In the genomic region with DNA sequence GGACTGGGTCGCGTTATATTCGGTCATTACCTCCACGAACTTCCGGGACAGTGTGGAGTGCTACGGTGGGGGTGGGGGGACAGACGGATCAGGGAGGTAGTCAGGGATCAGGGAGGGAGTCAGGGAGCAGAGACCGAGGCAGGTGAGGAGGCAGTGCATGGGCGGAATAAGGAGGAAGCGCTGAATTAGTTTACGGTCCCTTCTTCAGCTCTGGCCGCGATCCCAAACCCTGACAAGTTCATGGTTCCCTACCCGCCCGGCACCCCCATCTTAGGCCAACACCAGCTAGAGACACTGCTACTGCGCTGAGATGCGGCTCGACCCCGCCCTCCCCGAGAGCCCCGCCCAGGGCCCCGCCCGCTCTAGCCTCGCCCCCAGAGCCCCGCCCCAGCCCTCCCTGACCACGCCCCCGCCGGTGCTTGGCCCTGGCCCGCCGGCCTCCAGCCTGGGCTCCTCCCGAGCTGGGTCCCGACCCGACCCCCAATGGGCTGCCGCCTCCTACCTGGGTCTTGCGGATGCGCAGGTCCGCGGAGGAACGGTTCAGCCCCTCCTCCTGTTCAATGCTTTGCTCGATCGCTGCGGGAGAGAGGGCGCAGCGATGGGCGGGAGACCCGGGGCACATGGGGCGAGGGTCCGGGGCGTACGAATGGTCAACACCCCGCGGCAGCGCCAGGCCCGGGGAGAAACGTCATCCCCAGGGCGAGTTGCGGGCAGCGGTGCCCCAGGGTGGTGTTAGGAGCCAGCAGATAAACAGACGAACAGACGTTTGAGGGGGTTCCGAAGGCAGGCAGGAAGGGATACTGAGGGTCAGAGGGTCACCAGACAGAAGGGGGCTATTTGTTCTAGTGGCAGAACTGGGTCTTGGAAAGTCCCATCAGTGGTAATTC, we compare ENCODE assay signal across 8 cellular contexts. TPM values are rescaled to one million over a fixed set of nuclear protein-coding genes. Genes with fewer than 3 reads are reported as not detected.
A peak's percentile ranks its signal among the peaks of the same experiment; 100 is the strongest.
DNase-seq lines count a peak whose midpoint lies in the region; ATAC-seq, FAIRE-seq and TF ChIP-seq lines count a peak whose summit lies in the region.

No MANE protein-coding gene starts in this region.

- H3K27me3 ChIP-seq in AG04450 (ENCODE audit: control insufficient read depth, insufficient read depth, low read length) (no peaks in the 10 kb centered on the region), pancreas (no peaks in the 10 kb centered on the region), tibial artery (no peaks in the 10 kb centered on the region)

- H3K36me3 ChIP-seq in pancreas (no peaks in the 10 kb centered on the region), tibial artery (no peaks in the 10 kb centered on the region)

- H3K27ac ChIP-seq in AG04450 (ENCODE audit: low read depth, low read length) (peak overlapping the region; percentile 99), pancreas (peak overlapping the region in 2 of 4 donors; percentile 60 to 63), tibial artery (peak overlapping the region; percentile 71 to 79)

- POLR2A ChIA-PET in AG04450 (lab: Yijun Ruan, JAX) = interaction anchor here (0.5 to 1.0 kb wide), 3 partner anchors 77 to 145 kb away, joined by 3 to 4 read pairs (median 3); partner anchors contain the start of genes ZNF646 and ZNF668

- WGBS in pancreas, 2 donors = 4 to 6% methylated on average over 54 to 61 of the region's 61 CpGs

- no peak for FAIRE-seq in pancreas (lab: Jason Lieb, UNC)

- H3K4me1 ChIP-seq in pancreas = peaks cover 3 to 4% (median 3%) of the 10 kb centered on the region in 3 donors
- H3K4me1 ChIP-seq in tibial artery = peaks cover 0 to 27% (median 17%) of the 10 kb centered on the region in 4 donors

- no peaks in the 10 kb centered on the region for H3K9me3 ChIP-seq in AG04450 (ENCODE audit: control insufficient read depth, insufficient read depth, low read length)
- H3K9me3 ChIP-seq in pancreas = no peaks in the 10 kb centered on the region
- no peaks in the 10 kb centered on the region for H3K9me3 ChIP-seq in tibial artery

- DNase-seq in AG04450 (ENCODE audit: low read depth, low spot score) = no peak
- peak; percentile 87 for DNase-seq in RPMI8226
- DNase-seq in activated gamma-delta T cell (lab: John Stamatoyannopoulos, UW) = peak; percentile 66
- DNase-seq in germinal center (ENCODE audit: low spot score) = peak; percentile 99
- DNase-seq in pancreas = peak; percentile 75 to 95 (median 86)
- DNase-seq in tibial artery = peak; percentile 81 to 91

- TF ChIP-seq CTCF in AG04450 (IDR thresholded peaks at IDR 0.05; ENCODE audit: low read depth, low read length) = no peak
- TF ChIP-seq CTCF in pancreas (IDR thresholded peaks at IDR 0.05) = no peak
- TF ChIP-seq CTCF in tibial artery (IDR thresholded peaks at IDR 0.05) = no peak

- peak; percentile 87 for ATAC-seq in GM19043 (IDR thresholded peaks at IDR 0.05; ENCODE audit: low read depth, unreplicated experiment)
- peak; percentile 66 for ATAC-seq in HG03442 (IDR thresholded peaks at IDR 0.05; ENCODE audit: unreplicated experiment)
- ATAC-seq in pancreas = peak; percentile 91 to 96 (median 96)

- CTCF ChIA-PET in AG04450 (lab: Charles Lee) = interaction anchor here (1.8 kb wide), 1 partner anchor 145 kb away, joined by 5 read pairs; no protein-coding TSS in a partner anchor

- intact Hi-C loops in pancreas (cut with DNase I) (no loop called here), tibial artery (cut with DNase I; ENCODE audit: low total_unique reads) (loop anchor here (5.0 kb wide), 1 partner anchor 35 kb away; the partner anchor contains the start of gene STX4)

- H3K4me3 ChIP-seq in AG04450 (ENCODE audit: low read depth, low read length) (peak overlapping the region; percentile 59), pancreas (peak overlapping the region; percentile 19 to 53 (median 36)), tibial artery (peak overlapping the region; percentile 53 to 59)

RNA-seq across cellular contexts. Expression of gene HSD3B7, which starts 12.2 kb away (rescaled TPM):
- polyA plus RNA-seq in AG04450 (2011; rRNA removed) = 6.1 and 9.5 TPM in 2 replicates
- polyA minus RNA-seq in AG04450 (2011; rRNA and poly(A)+ RNA removed) = 4.0 and 4.9 TPM in 2 replicates
- total RNA-seq in pancreas = 10 to 100 TPM; 14.2 to 32.1 (median 17.3) TPM
- polyA plus RNA-seq in pancreas = 10 to 100 TPM; 16.6 to 28.4 TPM

RNA-seq across cellular contexts. Expression of gene STX1B, which starts 13.2 kb away (rescaled TPM):
- polyA plus RNA-seq in AG04450 (2011; rRNA removed) = 4.2 and 4.8 TPM in 2 replicates
- 6.5 and 9.3 TPM in 2 replicates for polyA minus RNA-seq in AG04450 (2011; rRNA and poly(A)+ RNA removed)
- total RNA-seq in pancreas = 1 to 10 TPM in 1 of 6 donors, under 1 TPM in 5; 0.16 to 1.4 (median 0.56) TPM
- 1 to 10 TPM in 1 of 2 donors, under 1 TPM in 1; 0.82 to 2.4 TPM for polyA plus RNA-seq in pancreas

RNA-seq across cellular contexts. Expression of gene STX4, which starts 36.1 kb away (rescaled TPM):
- 43.7 and 45.9 TPM in 2 replicates for polyA plus RNA-seq in AG04450 (2011; rRNA removed)
- 30.2 and 43.5 TPM in 2 replicates for polyA minus RNA-seq in AG04450 (2011; rRNA and poly(A)+ RNA removed)
- total RNA-seq in pancreas = 10 to 100 TPM; 22.2 to 48.9 (median 26.9) TPM
- 10 to 100 TPM; 91.8 to 94.4 TPM for polyA plus RNA-seq in pancreas

RNA-seq across cellular contexts. Expression of gene SETD1A, which starts 39.7 kb away (rescaled TPM):
- polyA plus RNA-seq in AG04450 (2011; rRNA removed) = 1.1 and 1.4 TPM in 2 replicates
- 2.4 and 5.3 TPM in 2 replicates for polyA minus RNA-seq in AG04450 (2011; rRNA and poly(A)+ RNA removed)
- 10 to 100 TPM in 1 of 6 donors, 1 to 10 TPM in 5; 6.5 to 10.6 (median 8.3) TPM for total RNA-seq in pancreas
- polyA plus RNA-seq in pancreas = 10 to 100 TPM; 12.8 to 17.9 TPM

RNA-seq across cellular contexts. Expression of gene ORAI3, which starts 48.4 kb away (rescaled TPM):
- polyA plus RNA-seq in AG04450 (2011; rRNA removed) (23.7 and 29.5 TPM in 2 replicates), pancreas (10 to 100 TPM in 1 of 2 donors, 1 to 10 TPM in 1; 9.5 to 10.3 TPM)
- polyA minus RNA-seq in AG04450 (2011; rRNA and poly(A)+ RNA removed) = 17.4 and 23.4 TPM in 2 replicates
- total RNA-seq in pancreas = 10 to 100 TPM in 4 of 6 donors, 1 to 10 TPM in 2; 8.6 to 12.5 (median 11.4) TPM
